In the genomic region with DNA sequence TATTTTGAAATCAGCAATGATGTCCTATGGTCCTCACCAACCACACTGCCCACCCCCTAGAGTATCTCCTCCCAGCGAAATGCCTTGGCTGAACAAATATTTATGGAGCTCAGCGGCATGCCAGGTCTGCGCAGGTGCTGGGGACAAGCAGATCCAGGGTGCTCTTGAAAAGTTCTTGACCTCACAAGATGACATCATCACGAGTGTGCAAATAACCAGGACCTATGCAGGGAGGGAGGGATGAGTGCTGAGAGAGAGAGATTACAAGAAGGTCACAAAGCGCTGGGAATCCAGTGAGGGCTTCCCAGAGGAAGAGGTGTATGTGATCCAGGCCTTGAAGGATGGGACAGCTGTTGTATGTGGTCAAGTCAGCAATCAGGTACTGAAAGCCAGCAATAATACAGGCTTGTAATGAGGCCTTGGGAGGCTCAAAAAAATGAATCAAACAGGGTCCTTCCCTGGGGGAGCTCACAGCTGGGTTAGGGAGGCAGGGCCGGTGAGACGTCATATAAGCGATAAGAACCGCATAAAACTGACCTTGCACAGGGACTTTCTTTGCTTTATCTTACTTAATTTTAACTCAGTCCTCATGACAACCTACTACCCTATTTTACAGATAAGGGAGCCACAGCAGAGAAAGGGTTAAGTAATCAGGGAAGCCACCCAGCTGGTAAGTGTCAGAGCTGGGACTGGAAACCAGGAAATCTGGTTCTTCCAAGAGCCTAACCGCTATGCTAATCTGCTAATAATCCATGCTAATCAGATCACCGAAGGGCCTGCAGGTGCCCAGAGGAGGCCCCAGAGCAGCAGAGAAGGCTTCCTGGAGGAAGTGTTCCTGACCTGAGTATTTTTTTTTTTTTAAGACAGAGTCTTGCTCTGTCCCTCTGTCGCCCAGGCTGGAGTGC, we compare ENCODE assay signal across 9 cellular contexts. TPM values are rescaled to one million over a fixed set of nuclear protein-coding genes. Genes with fewer than 3 reads are reported as not detected.
DNase-seq lines count a peak whose midpoint lies in the region; ATAC-seq and TF ChIP-seq lines count a peak whose summit lies in the region.
"Had no signal": no experiment of that assay in that cellular context is flagged by ENCODE, and none has a peak within 500 bp of the region (broad histone marks: within the 10 kb centered on the region; RNA-seq: fewer than 3 reads in every experiment).

No MANE protein-coding gene starts in this region.

- no peak for DNase-seq in activated naive CD4-positive, alpha-beta T cell treated with anti-CD3 and anti-CD28 coated beads, Interleukin-2, amount 50 U/mL, for 72 hours (ENCODE audit: low spot score in 2 of 2)
- DNase-seq in activated naive CD4-positive, alpha-beta T cell treated with anti-CD3 and anti-CD28 coated beads, Interleukin-2, amount 50 U/mL, for 16 hours, result no peak
- DNase-seq in SHP77 treated with DMSO at 0.1 percent for 48 hours (lab: John Stamatoyannopoulos, UW) (peak; percentile 99), iPS DF 19.7 (ENCODE audit: low read depth, low spot score) (peak; percentile 75), tibial nerve (ENCODE audit: low spot score in 2 of 2) (no peak), NCI-H2227 treated with DMSO at 0.1 percent for 48 hours (lab: John Stamatoyannopoulos, UW) (no peak), HAP-1 (ENCODE audit: low spot score in 2 of 2) (no peak), RWPE1 (ENCODE audit: low spot score) (no peak)
- DNase-seq: NCI-H1694 treated with DMSO at 0.1 percent for 48 hours had no signal

- peak overlapping the region; percentile 10 to 37 for H3K27ac Mint-ChIP-seq in activated naive CD4-positive, alpha-beta T cell treated with anti-CD3 and anti-CD28 coated beads, Interleukin-2, amount 50 U/mL, for 72 hours

- H3K9me3 Mint-ChIP-seq in activated naive CD4-positive, alpha-beta T cell treated with anti-CD3 and anti-CD28 coated beads, Interleukin-2, amount 50 U/mL, for 72 hours, result no peaks in the 10 kb centered on the region

- POLR2A ChIA-PET in RWPE1 (lab: Yijun Ruan, JAX; ENCODE audit: low non-redundant PET), result interaction anchor here (0.6 kb wide), 1 partner anchor 66 kb away, joined by 3 read pairs; no protein-coding TSS in a partner anchor

- no peaks in the 10 kb centered on the region for H3K36me3 Mint-ChIP-seq in activated naive CD4-positive, alpha-beta T cell treated with anti-CD3 and anti-CD28 coated beads, Interleukin-2, amount 50 U/mL, for 72 hours

- no peaks in the 10 kb centered on the region for H3K27me3 ChIP-seq in tibial nerve
- no peaks in the 10 kb centered on the region for H3K27me3 ChIP-seq in HAP-1 (ENCODE audit: low read depth)

- ATAC-seq in activated naive CD4-positive, alpha-beta T cell treated with anti-CD3 and anti-CD28 coated beads, Interleukin-2, amount 50 U/mL, for 72 hours, result no peak

- no peak for TF ChIP-seq EP300 in tibial nerve (IDR thresholded peaks at IDR 0.05)

- CTCF ChIA-PET in RWPE1 (lab: Yijun Ruan, JAX), result interaction anchor here (1.0 kb wide), 1 partner anchor 45 kb away, joined by 3 read pairs; no protein-coding TSS in a partner anchor

- H3K4me1 ChIP-seq in tibial nerve (peaks cover 0 to 100% (median 86%) of the 10 kb centered on the region in 4 donors), HAP-1 (peaks cover 19% of the 10 kb centered on the region)

- no peaks in the 10 kb centered on the region for H3K36me3 ChIP-seq in tibial nerve
- no peaks in the 10 kb centered on the region for H3K36me3 ChIP-seq in HAP-1 (replicated peaks)

- in situ Hi-C loops in HAP-1 (cut with MboI; ENCODE audit: low sequenced_read_pairs), result no loop called here

- H3K9me3 ChIP-seq in tibial nerve (no peaks in the 10 kb centered on the region), HAP-1 (no peaks in the 10 kb centered on the region)

- no peak for TF ChIP-seq POLR2A in tibial nerve (IDR thresholded peaks at IDR 0.05)

- 63 to 65% methylated on average over 12 of the region's 12 CpGs for WGBS in tibial nerve, 2 donors

- no peak for TF ChIP-seq CTCF in tibial nerve (IDR thresholded peaks at IDR 0.05)
- TF ChIP-seq CTCF in RWPE1 (conservative IDR thresholded peaks at IDR 0.05; ENCODE audit: low read depth), result no peak

- H3K4me3 ChIP-seq in tibial nerve (no peak overlapping the region), HAP-1 (no peak overlapping the region)

- peak overlapping the region in 3 of 4 donors; percentile 67 to 72 (median 70) for H3K27ac ChIP-seq in tibial nerve
- H3K27ac ChIP-seq in RWPE1, result no peak overlapping the region

RNA-seq across cellular contexts. Expression of gene ARRB1, which starts 8.2 kb away (rescaled TPM):
- 10 to 100 TPM; 11.5 to 28.9 TPM for total RNA-seq in activated naive CD4-positive, alpha-beta T cell treated with anti-CD3 and anti-CD28 coated beads, Interleukin-2, amount 50 U/mL, for 72 hours
- 10 to 100 TPM; 38.2 to 68.1 (median 45.8) TPM for total RNA-seq in tibial nerve

RNA-seq across cellular contexts. Expression of gene RPS3, which starts 56.1 kb away (rescaled TPM):
- total RNA-seq in activated naive CD4-positive, alpha-beta T cell treated with anti-CD3 and anti-CD28 coated beads, Interleukin-2, amount 50 U/mL, for 72 hours, result 1,000 to 10,000 TPM; 4,688 to 5,066 TPM
- total RNA-seq in tibial nerve, result 1,000 to 10,000 TPM; 1,012 to 1,395 (median 1,115) TPM

Comparison
In these comparisons a context has a peak if more than half of its experiments do, and no peak if none do; other contexts are left out.
1. DNase-seq: peak in SHP77 treated with DMSO at 0.1 percent for 48 hours (single experiment) and iPS DF 19.7 (single experiment); none in activated naive CD4-positive, alpha-beta T cell treated with anti-CD3 and anti-CD28 coated beads, Interleukin-2, amount 50 U/mL, for 72 hours (0 of 2), activated naive CD4-positive, alpha-beta T cell treated with anti-CD3 and anti-CD28 coated beads, Interleukin-2, amount 50 U/mL, for 16 hours (single experiment), tibial nerve (0 of 2), NCI-H2227 treated with DMSO at 0.1 percent for 48 hours (single experiment), HAP-1 (0 of 2) and RWPE1 (single experiment).